14 cellular contexts compared by ENCODE assay signal in the genomic region with DNA sequence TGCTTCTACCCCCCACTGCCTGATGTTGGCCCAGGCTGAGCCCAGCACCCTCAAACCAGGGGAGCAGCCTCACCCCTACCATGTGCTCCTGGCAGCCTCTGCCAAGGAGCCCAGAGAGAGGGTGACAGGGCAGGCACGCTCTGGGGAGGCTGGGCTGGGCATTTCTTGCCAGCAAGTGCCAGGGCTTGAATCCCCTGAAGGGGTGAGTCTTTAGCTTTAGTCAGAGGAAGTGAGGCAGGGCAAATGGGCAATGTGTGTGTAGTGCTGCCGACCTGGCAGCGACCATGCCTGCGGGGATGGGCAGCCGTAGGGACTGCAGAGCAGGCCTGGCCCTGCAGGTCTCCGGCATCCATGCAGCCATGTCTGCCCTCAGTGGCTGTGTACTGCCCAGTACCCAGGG.
"Had no signal": no experiment of that assay in that cellular context is flagged by ENCODE, and none has a peak within 500 bp of the region (broad histone marks: within the 10 kb centered on the region; RNA-seq: fewer than 3 reads in every experiment).

No MANE protein-coding gene starts in this region.

- H3K27ac Mint-ChIP-seq: activated T-helper 2 cell treated with anti-CD3 and anti-CD28 coated beads, Interferon-gamma antibody, Interleukin-2, Interleukin-4, amounts not matched to agents 10 μg/mL and 5 μg/mL and 100 μg/mL, durations not matched to agents 14 hours and 24 hours and 36 hours; stimulated activated memory B cell treated with anti-CD40 and anti-IgM and Interleukin-4, amounts not matched to agents 10 μg/mL and 1 μg/mL and 100 μg/mL, for 72 hours had no signal

- H3K36me3 ChIP-seq: gastroesophageal sphincter, upper lobe of right lung had no signal

- ATAC-seq: body of pancreas; gastroesophageal sphincter; naive thymus-derived CD4-positive, alpha-beta T cell; right cardiac atrium; SK-N-SH treated with all-trans-retinoic acid at 6 μM for 48 hours; stimulated activated memory B cell treated with anti-CD40 and anti-IgM and Interleukin-4, amounts not matched to agents 10 μg/mL and 1 μg/mL and 100 μg/mL, for 72 hours; upper lobe of right lung had no signal

- H3K27ac ChIP-seq: body of pancreas, upper lobe of right lung had no signal

- DNase-seq: activated CD4-positive, alpha-beta T cell treated with anti-CD3 and anti-CD28 coated beads, Interleukin-2, amount 50 U/mL, for 1 hour; activated CD4-positive, CD25-positive, alpha-beta regulatory T cell; activated naive CD4-positive, alpha-beta T cell treated with anti-CD3 and anti-CD28 coated beads, Interleukin-2, amount 50 U/mL, for 16 hours; body of pancreas; naive thymus-derived CD4-positive, alpha-beta T cell; right cardiac atrium; upper lobe of right lung had no signal

- H3K9me3 ChIP-seq: body of pancreas, gastroesophageal sphincter, upper lobe of right lung had no signal

- H3K9me3 Mint-ChIP-seq: activated T-helper 2 cell treated with anti-CD3 and anti-CD28 coated beads, Interferon-gamma antibody, Interleukin-2, Interleukin-4, amounts not matched to agents 10 μg/mL and 5 μg/mL and 100 μg/mL, durations not matched to agents 14 hours and 24 hours and 36 hours; naive thymus-derived CD4-positive, alpha-beta T cell; stimulated activated memory B cell treated with anti-CD40 and anti-IgM and Interleukin-4, amounts not matched to agents 10 μg/mL and 1 μg/mL and 100 μg/mL, for 72 hours had no signal

- H3K27me3 ChIP-seq: body of pancreas, gastroesophageal sphincter, upper lobe of right lung had no signal

- FAIRE-seq: endometrium had no signal

- H3K36me3 Mint-ChIP-seq: naive thymus-derived CD4-positive, alpha-beta T cell; stimulated activated memory B cell treated with anti-CD40 and anti-IgM and Interleukin-4, amounts not matched to agents 10 μg/mL and 1 μg/mL and 100 μg/mL, for 72 hours had no signal

- H3K4me3 Mint-ChIP-seq: naive thymus-derived CD4-positive, alpha-beta T cell; stimulated activated memory B cell treated with anti-CD40 and anti-IgM and Interleukin-4, amounts not matched to agents 10 μg/mL and 1 μg/mL and 100 μg/mL, for 72 hours had no signal

- H3K4me3 ChIP-seq: body of pancreas, gastroesophageal sphincter, lung, smooth muscle cell, upper lobe of right lung had no signal
